17 cellular contexts compared by ENCODE assay signal in the genomic region with DNA sequence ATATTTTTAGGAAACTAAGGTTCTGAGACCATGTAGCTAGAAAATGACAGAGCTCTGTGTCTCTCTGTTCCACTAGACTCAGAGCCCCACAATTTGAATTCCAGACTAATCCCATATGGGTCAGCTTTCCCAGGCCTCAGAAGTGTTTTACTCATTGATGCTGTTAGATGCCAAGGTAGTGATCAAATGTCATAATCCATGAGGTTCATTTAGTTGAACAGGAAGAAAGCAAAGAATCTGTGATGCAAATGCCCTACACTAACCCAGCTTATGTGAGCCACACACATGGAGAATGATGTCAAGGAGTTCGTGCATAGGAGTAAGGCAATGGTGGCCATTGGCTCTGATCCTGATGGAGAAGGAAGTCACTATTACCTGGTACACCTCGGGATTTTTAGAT.
DNase-seq lines count a peak whose midpoint lies in the region; ATAC-seq and TF ChIP-seq lines count a peak whose summit lies in the region.
"Had no signal": no experiment of that assay in that cellular context is flagged by ENCODE, and none has a peak within 500 bp of the region (broad histone marks: within the 10 kb centered on the region; RNA-seq: fewer than 3 reads in every experiment).

No MANE protein-coding gene starts in this region.

- H3K79me1 ChIP-seq in mesenchymal stem cell (replicated peaks; ENCODE audit: low read length, poor library complexity, severe bottlenecking) = no peaks in the 10 kb centered on the region

- H3K27me3 ChIP-seq in mesenchymal stem cell (ENCODE audit: control insufficient read depth in 1 of 2, insufficient read depth in 1 of 2, low read length in 2 of 2) = peaks cover 0 to 4% of the 10 kb centered on the region in 2 experiments
- no peaks in the 10 kb centered on the region for H3K27me3 ChIP-seq in smooth muscle cell (ENCODE audit: low read depth)
- H3K27me3 ChIP-seq: BE2C, BLaER1 had no signal

- no peak overlapping the region for H3K14ac ChIP-seq in mesenchymal stem cell (ENCODE audit: low read length in 2 of 2)

- no peaks in the 10 kb centered on the region for H3F3A ChIP-seq in smooth muscle cell (ENCODE audit: low read depth)

- H2AFZ ChIP-seq in mesenchymal stem cell (ENCODE audit: low read depth, low read length) (no peak overlapping the region), smooth muscle cell (ENCODE audit: low read depth) (no peak overlapping the region)

- H3K4ac ChIP-seq in mesenchymal stem cell (ENCODE audit: low read depth in 1 of 2, low read length in 2 of 2) = no peak overlapping the region

- no peak overlapping the region for H3K27ac ChIP-seq in mesenchymal stem cell (ENCODE audit: low read length, poor library complexity, severe bottlenecking)
- peak overlapping the region; percentile 70 for H3K27ac ChIP-seq in smooth muscle cell (ENCODE audit: low read depth)
- H3K27ac ChIP-seq: BLaER1, C4-2B had no signal

- peak overlapping the region; percentile 39 for H4K91ac ChIP-seq in mesenchymal stem cell (ENCODE audit: low read length)

- no peak overlapping the region for H3K18ac ChIP-seq in mesenchymal stem cell (ENCODE audit: low read depth in 1 of 2, low read length in 2 of 2)

- no peak overlapping the region for H3K9ac ChIP-seq in mesenchymal stem cell (ENCODE audit: low read length)
- no peak overlapping the region for H3K9ac ChIP-seq in smooth muscle cell (ENCODE audit: low read depth)
- H3K9ac ChIP-seq: BLaER1 had no signal

- H3K23ac ChIP-seq in mesenchymal stem cell (ENCODE audit: low read length in 2 of 2) = no peak overlapping the region

- H2BK120ac ChIP-seq in mesenchymal stem cell (ENCODE audit: low read depth, low read length) = no peak overlapping the region

- H3K36me3 ChIP-seq in mesenchymal stem cell (ENCODE audit: control insufficient read depth in 1 of 2, insufficient read depth in 2 of 2, low read depth in 1 of 2, low read length in 2 of 2) (no peaks in the 10 kb centered on the region), smooth muscle cell (ENCODE audit: low read depth) (no peaks in the 10 kb centered on the region)
- H3K36me3 ChIP-seq: BE2C, BLaER1 had no signal

- no peaks in the 10 kb centered on the region for H3K9me3 ChIP-seq in mesenchymal stem cell (ENCODE audit: control insufficient read depth, low read length)
- no peaks in the 10 kb centered on the region for H3K9me3 ChIP-seq in smooth muscle cell (replicated peaks; ENCODE audit: low read depth)
- H3K9me3 ChIP-seq: BE2C, BLaER1, Caco-2 had no signal

- no peak overlapping the region for H2BK15ac ChIP-seq in mesenchymal stem cell (ENCODE audit: low read depth, poor library complexity, severe bottlenecking)

- no peak overlapping the region for H2BK12ac ChIP-seq in mesenchymal stem cell (ENCODE audit: low read length in 2 of 2)

- no peak overlapping the region for H2BK5ac ChIP-seq in mesenchymal stem cell (ENCODE audit: low read depth, low read length, poor library complexity, severe bottlenecking)

- WGBS in mesenchymal stem cell = 85% methylated on average over 2 of the region's 2 CpGs
- 82% methylated on average over 2 of the region's 2 CpGs for WGBS in smooth muscle cell (ENCODE audit: low lambda C conversion rate)

- no peak for TF ChIP-seq CTCF in smooth muscle cell (IDR thresholded peaks at IDR 0.05; ENCODE audit: borderline replicate concordance, insufficient read depth, poor library complexity, severe bottlenecking)

- H3K79me2 ChIP-seq in smooth muscle cell (ENCODE audit: low read depth) = no peaks in the 10 kb centered on the region

- DNase-seq in dedifferentiated amniotic fluid mesenchymal stem cell (ENCODE audit: extremely low spot score) = peak; percentile 20
- no peak for DNase-seq in mesenchymal stem cell
- DNase-seq in smooth muscle cell (lab: John Stamatoyannopoulos, UW; ENCODE audit: unreplicated experiment) = no peak
- no peak for DNase-seq in C1 segment of cervical spinal cord (lab: John Stamatoyannopoulos, UW)
- no peak for DNase-seq in SK-N-DZ (ENCODE audit: low spot score)
- DNase-seq: 8988T; ACHN; BE2C; Caco-2; Calu3; CD4-positive, alpha-beta T cell; CD8-positive, alpha-beta T cell; DMS79 treated with DMSO at 0.1 percent for 48 hours; GF-D8 had no signal

- no peaks in the 10 kb centered on the region for H4K20me1 ChIP-seq in smooth muscle cell (ENCODE audit: low read depth)
- H4K20me1 ChIP-seq: BLaER1 had no signal

- H3K4me1 ChIP-seq in mesenchymal stem cell (ENCODE audit: control insufficient read depth, insufficient read depth, low read depth, low read length) (no peaks in the 10 kb centered on the region), smooth muscle cell (ENCODE audit: low read depth) (no peaks in the 10 kb centered on the region)
- H3K4me1 ChIP-seq: BE2C, BLaER1, Caco-2 had no signal

- no peak overlapping the region for H2AK5ac ChIP-seq in mesenchymal stem cell (ENCODE audit: low read length, severe bottlenecking)

- H3K4me2 ChIP-seq in mesenchymal stem cell (ENCODE audit: low read length, poor library complexity, severe bottlenecking) (no peak overlapping the region), smooth muscle cell (peak overlapping the region; percentile 5)
- H3K4me2 ChIP-seq: BLaER1 had no signal

- H4K8ac ChIP-seq in mesenchymal stem cell (ENCODE audit: low read length) = no peak overlapping the region

- no peak for ATAC-seq in HG03045 (IDR thresholded peaks at IDR 0.05; ENCODE audit: unreplicated experiment)
- ATAC-seq: CD8-positive, alpha-beta T cell had no signal

- no peak overlapping the region for H3K4me3 ChIP-seq in mesenchymal stem cell (ENCODE audit: insufficient read depth in 1 of 2, low read depth in 1 of 2, low read length in 2 of 2)
- no peak overlapping the region for H3K4me3 ChIP-seq in smooth muscle cell
- H3K4me3 ChIP-seq: BLaER1 had no signal
